26 cellular contexts compared by ENCODE assay signal in the genomic region with DNA sequence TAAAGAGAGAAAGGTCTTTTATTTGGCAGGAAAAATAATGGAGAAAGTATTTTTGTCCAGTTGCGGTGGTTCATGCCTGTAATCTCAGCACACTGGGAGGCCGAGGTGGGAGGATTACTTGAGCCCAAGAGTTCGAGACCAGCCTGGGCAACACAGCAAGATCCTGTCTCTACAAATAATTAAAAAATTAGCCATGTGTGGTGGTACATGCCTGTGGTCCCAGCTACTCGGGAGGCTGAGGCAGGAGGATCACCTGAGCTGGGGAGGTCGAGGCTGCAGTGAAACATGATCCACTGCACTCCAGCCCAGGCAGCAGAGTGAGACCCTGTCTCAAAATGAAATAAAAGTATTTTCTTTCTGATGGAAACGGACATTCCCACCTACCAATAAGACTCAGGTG.
"Had no signal": no experiment of that assay in that cellular context is flagged by ENCODE, and none has a peak within 500 bp of the region (broad histone marks: within the 10 kb centered on the region; RNA-seq: fewer than 3 reads in every experiment).

No MANE protein-coding gene starts in this region.

- H3K4me1 ChIP-seq: parathyroid adenoma, psoas muscle, right lobe of liver, suprapubic skin, testis, tibial artery, upper lobe of right lung, uterus had no signal

- H3K4me3 ChIP-seq: neural progenitor cell, ovary, psoas muscle, right lobe of liver, sigmoid colon, suprapubic skin, testis, tibial artery, transverse colon, upper lobe of right lung, uterus had no signal

- H3K79me2 ChIP-seq: parathyroid adenoma had no signal

- H3K27ac ChIP-seq: neural progenitor cell, ovary, parathyroid adenoma, psoas muscle, right lobe of liver, sigmoid colon, suprapubic skin, testis, tibial artery, transverse colon, upper lobe of right lung, uterus had no signal

- H3K4me2 ChIP-seq: neural progenitor cell had no signal

- DNase-seq: natural killer cell; occipital lobe; psoas muscle; right cardiac atrium; right lobe of liver; sigmoid colon; small intestine; stimulated activated CD4-positive, alpha-beta T cell treated with anti-CD3 and anti-CD28 coated beads, Interleukin-12 subunit alpha, Interleukin-12 subunit beta, amount 100 ng/mL, for 4 hours; stimulated activated CD4-positive, alpha-beta T cell treated with anti-CD3 and anti-CD28 coated beads, Interleukin-1b, Interleukin-23, amount 100 ng/mL, for 48 hours; stimulated activated CD4-positive, alpha-beta T cell treated with anti-CD3 and anti-CD28 coated beads, Interleukin-4, amount 100 ng/mL, for 1 hour; stimulated activated CD4-positive, alpha-beta T cell treated with anti-CD3 and anti-CD28 coated beads, Interleukin-4, amount 100 ng/mL, for 4 hours; stimulated activated CD8-positive, alpha-beta memory T cell treated with anti-CD3 and anti-CD28 coated beads, Interleukin-4, amount 100 ng/mL, for 48 hours; stimulated activated naive CD4-positive, alpha-beta T cell; stimulated activated naive CD8-positive, alpha-beta T cell treated with anti-CD3 and anti-CD28 coated beads, Interleukin-15, amount 100 ng/mL, for 72 hours; stimulated activated naive CD8-positive, alpha-beta T cell treated with anti-CD3 and anti-CD28 coated beads, Interleukin-15, Interleukin-2, amounts not matched to agents 100 U/mL and 50 U/mL, for 24 hours; substantia nigra; testis; transverse colon; upper lobe of right lung; uterus had no signal

- ATAC-seq: natural killer cell; psoas muscle; right cardiac atrium; right lobe of liver; stimulated activated memory B cell treated with anti-CD40 and anti-IgM and Interleukin-4, amounts not matched to agents 10 μg/mL and 1 μg/mL and 100 μg/mL, for 72 hours; stimulated activated naive CD8-positive, alpha-beta T cell treated with anti-CD3 and anti-CD28 coated beads, Interleukin-15, amount 100 ng/mL, for 72 hours; stimulated activated naive CD8-positive, alpha-beta T cell treated with anti-CD3 and anti-CD28 coated beads, Interleukin-15, Interleukin-2, amounts not matched to agents 100 U/mL and 50 U/mL, for 24 hours; upper lobe of right lung had no signal

- H3K9ac ChIP-seq: neural progenitor cell, parathyroid adenoma had no signal

- H2AFZ ChIP-seq: neural progenitor cell, parathyroid adenoma had no signal

- H3K36me3 ChIP-seq: ovary, right lobe of liver, suprapubic skin, tibial artery, transverse colon, uterus had no signal

- FAIRE-seq: small intestine had no signal

- H3K27me3 ChIP-seq: neural progenitor cell, ovary, right lobe of liver, sigmoid colon, suprapubic skin, testis, transverse colon, upper lobe of right lung, uterus had no signal

- H3K9me3 ChIP-seq: ovary, psoas muscle, right lobe of liver, sigmoid colon, suprapubic skin, testis, tibial artery, transverse colon, upper lobe of right lung, uterus had no signal
